Comparison of ENCODE assay signal across 1 cellular context in genomic region chr17:41802961-41803682, GRCh38.
TF ChIP-seq lines count a peak whose summit lies in the region.

No MANE protein-coding gene starts in this region.

TF ChIP-seq in HEK293, 187 proteins besides CTCF, POLR2A, EP300 and RAD21 (continued from another document):
- TF ChIP-seq, protein P1, sequence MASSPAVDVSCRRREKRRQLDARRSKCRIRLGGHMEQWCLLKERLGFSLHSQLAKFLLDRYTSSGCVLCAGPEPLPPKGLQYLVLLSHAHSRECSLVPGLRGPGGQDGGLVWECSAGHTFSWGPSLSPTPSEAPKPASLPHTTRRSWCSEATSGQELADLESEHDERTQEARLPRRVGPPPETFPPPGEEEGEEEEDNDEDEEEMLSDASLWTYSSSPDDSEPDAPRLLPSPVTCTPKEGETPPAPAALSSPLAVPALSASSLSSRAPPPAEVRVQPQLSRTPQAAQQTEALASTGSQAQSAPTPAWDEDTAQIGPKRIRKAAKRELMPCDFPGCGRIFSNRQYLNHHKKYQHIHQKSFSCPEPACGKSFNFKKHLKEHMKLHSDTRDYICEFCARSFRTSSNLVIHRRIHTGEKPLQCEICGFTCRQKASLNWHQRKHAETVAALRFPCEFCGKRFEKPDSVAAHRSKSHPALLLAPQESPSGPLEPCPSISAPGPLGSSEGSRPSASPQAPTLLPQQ (tag by site-specific recombination; IDR thresholded peaks at IDR 0.05), result no peak
- TF ChIP-seq ZNF394 (tag by site-specific recombination; IDR thresholded peaks at IDR 0.05; ENCODE audit: borderline replicate concordance) (no peak), ZSCAN5A (tag by site-specific recombination; IDR thresholded peaks at IDR 0.05) (no peak), HIC1 (tag by site-specific recombination; IDR thresholded peaks at IDR 0.05) (0 out of 2 replicates have a peak, but pooled peaks have one; percentile 53), HOXD13 (CRISPR knock-in tag; IDR thresholded peaks at IDR 0.05; ENCODE audit: borderline replicate concordance) (no peak), MEIS1 (CRISPR knock-in tag; IDR thresholded peaks at IDR 0.05; ENCODE audit: borderline replicate concordance) (no peak), SCRT1 (tag by site-specific recombination; IDR thresholded peaks at IDR 0.05; ENCODE audit: borderline replicate concordance) (no peak), ZBTB11 (tag by site-specific recombination; conservative IDR thresholded peaks at IDR 0.05; ENCODE audit: low read depth) (no peak)
- TF ChIP-seq, protein P2, sequence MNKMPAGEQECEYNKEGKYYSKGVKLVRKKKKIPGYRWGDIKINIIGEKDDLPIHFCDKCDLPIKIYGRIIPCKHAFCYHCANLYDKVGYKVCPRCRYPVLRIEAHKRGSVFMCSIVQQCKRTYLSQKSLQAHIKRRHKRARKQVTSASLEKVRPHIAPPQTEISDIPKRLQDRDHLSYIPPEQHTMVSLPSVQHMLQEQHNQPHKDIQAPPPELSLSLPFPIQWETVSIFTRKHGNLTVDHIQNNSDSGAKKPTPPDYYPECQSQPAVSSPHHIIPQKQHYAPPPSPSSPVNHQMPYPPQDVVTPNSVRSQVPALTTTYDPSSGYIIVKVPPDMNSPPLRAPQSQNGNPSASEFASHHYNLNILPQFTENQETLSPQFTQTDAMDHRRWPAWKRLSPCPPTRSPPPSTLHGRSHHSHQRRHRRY (tag by site-specific recombination; IDR thresholded peaks at IDR 0.05), result no peak
